1 cellular context compared by ENCODE assay signal in the genomic region with DNA sequence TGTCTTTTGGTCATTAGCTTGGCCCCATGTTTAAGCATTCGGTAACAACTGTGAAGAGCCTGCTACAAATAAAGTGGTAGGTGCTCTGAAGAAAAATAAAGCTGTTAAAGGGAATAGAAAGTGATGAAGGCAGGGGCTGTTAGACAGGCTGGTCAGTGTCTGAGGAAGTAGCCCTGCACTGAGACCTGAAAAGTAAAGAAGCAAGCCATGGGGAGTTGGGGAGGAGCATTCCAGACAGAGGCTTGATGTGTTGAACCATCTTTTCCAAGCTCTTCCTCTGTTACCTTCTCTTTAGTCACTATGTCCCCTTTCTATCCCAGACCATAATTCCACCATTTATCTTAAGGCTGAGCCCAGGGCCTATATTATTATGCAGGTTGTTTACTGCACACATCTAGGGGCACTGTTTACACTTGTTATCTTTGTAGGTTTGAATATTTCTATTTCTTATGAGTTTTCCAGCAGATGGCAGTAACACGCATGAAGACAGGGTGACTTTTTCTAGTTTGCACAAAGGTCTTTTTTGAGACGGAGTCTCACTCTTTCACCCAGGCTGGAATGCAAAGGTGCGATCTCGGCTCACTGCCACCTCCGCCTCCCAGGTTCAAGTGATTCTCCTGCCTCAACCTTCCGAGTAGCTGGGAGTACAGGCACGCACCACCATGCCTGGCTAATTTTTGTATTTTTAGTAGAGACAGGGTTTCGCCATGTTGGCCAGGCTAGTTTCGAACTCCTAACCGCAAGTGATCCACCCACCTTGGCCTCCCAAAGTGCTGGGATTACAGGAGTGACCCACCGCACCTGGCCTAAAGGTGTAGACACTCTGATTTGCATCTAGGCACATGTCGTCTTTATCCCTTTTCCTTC.
TF ChIP-seq lines count a peak whose summit lies in the region.

No MANE protein-coding gene starts in this region.

TF ChIP-seq in endothelial cell of umbilical vein, 7 proteins besides CTCF, POLR2A, EP300 and RAD21 (continued from another document):
- TF ChIP-seq, protein P1, sequence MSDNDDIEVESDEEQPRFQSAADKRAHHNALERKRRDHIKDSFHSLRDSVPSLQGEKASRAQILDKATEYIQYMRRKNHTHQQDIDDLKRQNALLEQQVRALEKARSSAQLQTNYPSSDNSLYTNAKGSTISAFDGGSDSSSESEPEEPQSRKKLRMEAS (IDR thresholded peaks at IDR 0.05; ENCODE audit: insufficient read depth, insufficient read length) = no peak
